8 cellular contexts compared by ENCODE assay signal in genomic region chr1:35637401-35637809, GRCh38. TPM values are rescaled to one million over a fixed set of nuclear protein-coding genes. Genes with fewer than 3 reads are reported as not detected.
DNase-seq lines count a peak whose midpoint lies in the region; ATAC-seq, FAIRE-seq and TF ChIP-seq lines count a peak whose summit lies in the region.

No MANE protein-coding gene starts in this region.

- in situ Hi-C loops in transverse colon (cut with MboI; ENCODE audit: low pct_ligation_motif_present in 1 of 4, low pct_unique_long_range_greater_than_20kb in 1 of 4, low sequenced_read_pairs in 3 of 4), result no loop called here

- H3K27me3 Mint-ChIP-seq in activated naive CD8-positive, alpha-beta T cell treated with anti-CD3 and anti-CD28 coated beads, Interleukin-2, amount 10 ng/mL, durations not matched to agents 7 days and 5 days, result no peaks in the 10 kb centered on the region

- H3K4me1 ChIP-seq in Karpas-422 (ENCODE audit: low read length) (peaks cover 39% of the 10 kb centered on the region), kidney (ENCODE audit: control insufficient read depth in 1 of 2, insufficient read depth in 1 of 2, low read depth in 1 of 2, low read length in 2 of 2) (peaks cover 3 to 7% of the 10 kb centered on the region in 2 donors), transverse colon (peaks cover 22 to 48% (median 30%) of the 10 kb centered on the region in 4 donors), aorta (ENCODE audit: control insufficient read depth in 1 of 2, insufficient read depth in 2 of 2, low read length in 2 of 2) (no peaks in the 10 kb centered on the region)

- TF ChIP-seq POLR2A in transverse colon (IDR thresholded peaks at IDR 0.05), result no peak

- peak overlapping the region; percentile 86 for H3K4me3 Mint-ChIP-seq in activated naive CD8-positive, alpha-beta T cell treated with anti-CD3 and anti-CD28 coated beads, Interleukin-2, amount 10 ng/mL, durations not matched to agents 7 days and 5 days

- H3K4me1 Mint-ChIP-seq in activated naive CD8-positive, alpha-beta T cell treated with anti-CD3 and anti-CD28 coated beads, Interleukin-2, amount 10 ng/mL, durations not matched to agents 7 days and 5 days, result peaks cover 27% of the 10 kb centered on the region

- H3K36me3 Mint-ChIP-seq in activated naive CD8-positive, alpha-beta T cell treated with anti-CD3 and anti-CD28 coated beads, Interleukin-2, amount 10 ng/mL, durations not matched to agents 7 days and 5 days, result peaks cover 10% of the 10 kb centered on the region

- POLR2A ChIA-PET in activated naive CD8-positive, alpha-beta T cell treated with anti-CD3 and anti-CD28 coated beads, Interleukin-2, amount 10 ng/mL, durations not matched to agents 7 days and 5 days (lab: Charles Lee), result interaction anchor here (2.6 kb wide), 1 partner anchor 132 kb away, joined by 8 read pairs; the partner anchor contains the start of gene CLSPN

- 0% methylated on average over 1 of the region's 1 CpG for WGBS in transverse colon (ENCODE audit: low coverage in 1 of 2), 2 donors
- WGBS in aorta, 2 donors, result 0 to 1% methylated on average over 1 of the region's 1 CpG

- H3K9me2 ChIP-seq in Karpas-422 (replicated peaks; ENCODE audit: insufficient read depth, low read length), result no peaks in the 10 kb centered on the region

- H3K9me3 ChIP-seq in Karpas-422 (ENCODE audit: low read length), result no peaks in the 10 kb centered on the region
- H3K9me3 ChIP-seq in kidney (ENCODE audit: control insufficient read depth in 1 of 2, low read length in 2 of 2), result no peaks in the 10 kb centered on the region
- H3K9me3 ChIP-seq in transverse colon, result no peaks in the 10 kb centered on the region
- no peaks in the 10 kb centered on the region for H3K9me3 ChIP-seq in aorta (ENCODE audit: control insufficient read depth, low read length)

- no peak for FAIRE-seq in kidney (lab: Jason Lieb, UNC)

- H3K9ac ChIP-seq in Karpas-422 (ENCODE audit: low read length), result peak overlapping the region; percentile 50
- peak overlapping the region; percentile 1 to 57 for H3K9ac ChIP-seq in kidney (ENCODE audit: low read length in 2 of 2)

- 0 out of 2 replicates have a peak, but pooled peaks cover 3% of the 10 kb centered on the region for H4K20me1 ChIP-seq in Karpas-422 (ENCODE audit: insufficient read depth, low read depth, low read length)

- no peak for ATAC-seq in activated naive CD8-positive, alpha-beta T cell treated with anti-CD3 and anti-CD28 coated beads, Interleukin-2, amount 10 ng/mL, durations not matched to agents 7 days and 5 days (ENCODE audit: low read depth)
- no peak for ATAC-seq in aorta (ENCODE audit: low FRiP score)

- no peak for TF ChIP-seq EP300 in transverse colon (IDR thresholded peaks at IDR 0.05; ENCODE audit: low read depth)

- H3K36me3 ChIP-seq in Karpas-422 (ENCODE audit: insufficient read depth, low read length), result peaks cover 37% of the 10 kb centered on the region
- peaks cover 5 to 12% of the 10 kb centered on the region in 2 donors for H3K36me3 ChIP-seq in kidney (ENCODE audit: control insufficient read depth in 1 of 2, insufficient read depth in 2 of 2, low read length in 2 of 2)
- H3K36me3 ChIP-seq in transverse colon, result peaks cover 0 to 24% (median 12%) of the 10 kb centered on the region in 4 donors
- H3K36me3 ChIP-seq in aorta (ENCODE audit: control insufficient read depth in 1 of 2, insufficient read depth in 2 of 2, low read length in 1 of 2), result no peaks in the 10 kb centered on the region

- H3K4me3 ChIP-seq in Karpas-422 (ENCODE audit: low read length) (peak overlapping the region; percentile 58), kidney (ENCODE audit: low read length in 2 of 2) (peak overlapping the region; percentile 20 to 66), transverse colon (peak overlapping the region in 3 of 4 donors; percentile 11 to 39 (median 11)), aorta (ENCODE audit: low read length in 2 of 2) (peak overlapping the region in 1 of 2 donors; percentile 18)

- H3K27me3 ChIP-seq in Karpas-422 (ENCODE audit: low read length), result no peaks in the 10 kb centered on the region
- H3K27me3 ChIP-seq in transverse colon, result no peaks in the 10 kb centered on the region
- no peaks in the 10 kb centered on the region for H3K27me3 ChIP-seq in aorta (ENCODE audit: control insufficient read depth in 1 of 2, insufficient read depth in 2 of 2, low read length in 1 of 2)

- peak overlapping the region; percentile 76 for H3K4me2 ChIP-seq in Karpas-422 (ENCODE audit: low read depth, low read length, poor library complexity, severe bottlenecking)

- peak overlapping the region; percentile 62 for H3K27ac ChIP-seq in Karpas-422 (ENCODE audit: low read length)
- H3K27ac ChIP-seq in kidney (ENCODE audit: low read depth in 2 of 2, low read length in 2 of 2), result peak overlapping the region; percentile 47 to 88
- peak overlapping the region; percentile 55 to 79 (median 76) for H3K27ac ChIP-seq in transverse colon
- no peak overlapping the region for H3K27ac ChIP-seq in aorta (ENCODE audit: low read depth in 1 of 2, low read length in 2 of 2)

- H2AFZ ChIP-seq in Karpas-422 (ENCODE audit: low read length), result no peak overlapping the region

- peak; percentile 60 for DNase-seq in Daoy (ENCODE audit: low read depth)
- DNase-seq in Karpas-422, result peak; percentile 46
- no peak for DNase-seq in activated naive CD8-positive, alpha-beta T cell treated with anti-CD3 and anti-CD28 coated beads, Interleukin-2, amount 10 ng/mL, durations not matched to agents 7 days and 5 days
- DNase-seq in kidney, result no peak
- DNase-seq in transverse colon, result no peak
- DNase-seq in aorta, result no peak
- no peak for DNase-seq in NCI-H2171 treated with DMSO at 0.1 percent for 48 hours (lab: John Stamatoyannopoulos, UW)
- DNase-seq in activated gamma-delta T cell (lab: John Stamatoyannopoulos, UW), result no peak

- peak overlapping the region; percentile 95 for H3K27ac Mint-ChIP-seq in activated naive CD8-positive, alpha-beta T cell treated with anti-CD3 and anti-CD28 coated beads, Interleukin-2, amount 10 ng/mL, durations not matched to agents 7 days and 5 days

- no peaks in the 10 kb centered on the region for H3K9me3 Mint-ChIP-seq in activated naive CD8-positive, alpha-beta T cell treated with anti-CD3 and anti-CD28 coated beads, Interleukin-2, amount 10 ng/mL, durations not matched to agents 7 days and 5 days

- H3K79me2 ChIP-seq in Karpas-422 (ENCODE audit: low read length), result peaks cover 73% of the 10 kb centered on the region

- intact Hi-C loops in kidney (cut with DNase I) (no loop called here), transverse colon (cut with DNase I; ENCODE audit: low total_unique reads) (no loop called here), aorta (cut with DNase I) (no loop called here)

- TF ChIP-seq CTCF in kidney (IDR thresholded peaks at IDR 0.05; ENCODE audit: borderline replicate concordance, extremely low read depth, insufficient read depth) (no peak), transverse colon (IDR thresholded peaks at IDR 0.05) (no peak)

RNA-seq across cellular contexts. Expression of gene PSMB2, which starts 3.9 kb away (rescaled TPM):
- 58.4 and 59.7 TPM in 2 replicates for total RNA-seq in Daoy (2014; rRNA removed; shearing (Covaris generic))
- total RNA-seq in Karpas-422 (2014; rRNA removed; shearing (Covaris generic); ENCODE audit: low replicate concordance), result 28.4 and 59.7 TPM in 2 replicates
- total RNA-seq in activated naive CD8-positive, alpha-beta T cell treated with anti-CD3 and anti-CD28 coated beads, Interleukin-2, amount 10 ng/mL, durations not matched to agents 7 days and 5 days, result 10 to 100 TPM; 55.1 to 58.0 TPM
- total RNA-seq in kidney (44.1 TPM), transverse colon (10 to 100 TPM; 16.1 to 41.6 (median 29.0) TPM), aorta (10 to 100 TPM; 35.9 to 36.2 TPM)
- polyA plus RNA-seq in kidney (ENCODE audit: insufficient read depth, low read depth, low replicate concordance) (78.0 TPM), aorta (10 to 100 TPM; 27.7 to 38.3 TPM)

Comparison
In these comparisons a context has a peak if more than half of its experiments do, and no peak if none do; other contexts are left out.
1. DNase-seq: peak in Daoy (single experiment) and Karpas-422 (single experiment); none in activated naive CD8-positive, alpha-beta T cell treated with anti-CD3 and anti-CD28 coated beads, Interleukin-2, amount 10 ng/mL, durations not matched to agents 7 days and 5 days (single experiment), kidney (single experiment), transverse colon (single experiment), aorta (0 of 2), NCI-H2171 treated with DMSO at 0.1 percent for 48 hours (single experiment) and activated gamma-delta T cell (single experiment).
2. H3K27ac ChIP-seq: peak in Karpas-422 (single experiment), kidney (2 of 2) and transverse colon (4 of 4); none in aorta (0 of 2).